ENCODE assay signal across 11 cellular contexts in genomic region chr5:172886396-172886932, GRCh38. TPM values are rescaled to one million over a fixed set of nuclear protein-coding genes. Genes with fewer than 3 reads are reported as not detected.
A peak's percentile ranks its signal among the peaks of the same experiment; 100 is the strongest.
DNase-seq lines count a peak whose midpoint lies in the region; ATAC-seq and TF ChIP-seq lines count a peak whose summit lies in the region.
"Had no signal": no experiment of that assay in that cellular context is flagged by ENCODE, and none has a peak within 500 bp of the region (broad histone marks: within the 10 kb centered on the region; RNA-seq: fewer than 3 reads in every experiment).

No MANE protein-coding gene starts in this region.

- no peaks in the 10 kb centered on the region for H3K27me3 Mint-ChIP-seq in dendritic cell treated with granulocyte-macrophage colony-stimulating factor and Interleukin-4, amounts not matched to agents 40 ng/mL and 50 ng/mL, for 4 days
- no peaks in the 10 kb centered on the region for H3K27me3 Mint-ChIP-seq in mesothelial cell of epicardium (ENCODE audit: low read depth)

- H3K9me2 ChIP-seq in PC-3 (replicated peaks; ENCODE audit: low read length) = no peaks in the 10 kb centered on the region

- no peaks in the 10 kb centered on the region for H3K27me3 ChIP-seq in PC-3 (ENCODE audit: low read length)
- no peaks in the 10 kb centered on the region for H3K27me3 ChIP-seq in thymus (ENCODE audit: control insufficient read depth, insufficient read depth)

- no peaks in the 10 kb centered on the region for H3K9me3 Mint-ChIP-seq in dendritic cell treated with granulocyte-macrophage colony-stimulating factor and Interleukin-4, amounts not matched to agents 40 ng/mL and 50 ng/mL, for 4 days
- peaks cover 5% of the 10 kb centered on the region for H3K9me3 Mint-ChIP-seq in mesothelial cell of epicardium

- H3K27ac Mint-ChIP-seq in dendritic cell treated with granulocyte-macrophage colony-stimulating factor and Interleukin-4, amounts not matched to agents 40 ng/mL and 50 ng/mL, for 4 days = peak overlapping the region; percentile 88
- peak overlapping the region; percentile 98 for H3K27ac Mint-ChIP-seq in mesothelial cell of epicardium

- peaks cover 29% of the 10 kb centered on the region; the same call in 1 of the 2 replicates for H3K79me2 ChIP-seq in PC-3 (ENCODE audit: low read length)

- TF ChIP-seq CTCF in PC-3 (conservative IDR thresholded peaks at IDR 0.05; ENCODE audit: low read depth, low read length) (no peak), mesothelial cell of epicardium (IDR thresholded peaks at IDR 0.05; ENCODE audit: unreplicated experiment) (no peak), mucosa of descending colon (IDR thresholded peaks at IDR 0.05) (no peak)

- no peaks in the 10 kb centered on the region for H4K20me1 ChIP-seq in PC-3 (ENCODE audit: low read length)

- H3K9me3 ChIP-seq in PC-3 (ENCODE audit: low read length) (no peaks in the 10 kb centered on the region), thymus (ENCODE audit: control insufficient read depth) (no peaks in the 10 kb centered on the region), mucosa of descending colon (no peaks in the 10 kb centered on the region)

- ATAC-seq in PC-3 (no peak), mucosa of descending colon (no peak)

- peaks cover 71% of the 10 kb centered on the region for H3K4me1 Mint-ChIP-seq in dendritic cell treated with granulocyte-macrophage colony-stimulating factor and Interleukin-4, amounts not matched to agents 40 ng/mL and 50 ng/mL, for 4 days (ENCODE audit: low read depth)
- peaks cover 30% of the 10 kb centered on the region for H3K4me1 Mint-ChIP-seq in mesothelial cell of epicardium

- H3K4me1 ChIP-seq in PC-3 (ENCODE audit: insufficient read depth, low read length) = peaks cover 18% of the 10 kb centered on the region
- no peaks in the 10 kb centered on the region for H3K4me1 ChIP-seq in thymus (ENCODE audit: control insufficient read depth, insufficient read depth, low read length)
- no peaks in the 10 kb centered on the region for H3K4me1 ChIP-seq in mucosa of descending colon (ENCODE audit: low read depth)

- H3F3A ChIP-seq in PC-3 (ENCODE audit: low read length, unreplicated experiment) = no peaks in the 10 kb centered on the region

- WGBS in thymus = 94% methylated on average over 8 of the region's 8 CpGs

- POLR2A ChIA-PET in PC-3 (lab: Charles Lee; ENCODE audit: unreplicated experiment) = no interaction called here

- peaks cover 49% of the 10 kb centered on the region for H3K36me3 Mint-ChIP-seq in dendritic cell treated with granulocyte-macrophage colony-stimulating factor and Interleukin-4, amounts not matched to agents 40 ng/mL and 50 ng/mL, for 4 days (ENCODE audit: low read depth)
- H3K36me3 Mint-ChIP-seq in mesothelial cell of epicardium = peaks cover 32% of the 10 kb centered on the region

- intact Hi-C loops in PC-3 (cut with micrococcal nuclease) (no loop called here), mucosa of descending colon (cut with DNase I, micrococcal nuclease) (no loop called here)
- intact Hi-C loops in dendritic cell treated with granulocyte-macrophage colony-stimulating factor and Interleukin-4, amounts not matched to agents 40 ng/mL and 50 ng/mL, for 4 days (cut with micrococcal nuclease) = loop anchor here (5.0 kb wide), 1 partner anchor 114 kb away; the partner anchor contains the start of gene DUSP1

- H3K4me3 ChIP-seq in PC-3 (ENCODE audit: low read length) (no peak overlapping the region), thymus (ENCODE audit: low read length) (no peak overlapping the region), mucosa of descending colon (no peak overlapping the region)

- H3K4me3 Mint-ChIP-seq in dendritic cell treated with granulocyte-macrophage colony-stimulating factor and Interleukin-4, amounts not matched to agents 40 ng/mL and 50 ng/mL, for 4 days = peak overlapping the region; percentile 27
- H3K4me3 Mint-ChIP-seq in mesothelial cell of epicardium = no peak overlapping the region
- H3K4me3 Mint-ChIP-seq: neural crest cell had no signal

- peak; percentile 13 for DNase-seq in PC-3
- no peak for DNase-seq in mesothelial cell of epicardium (ENCODE audit: low spot score in 2 of 2, unreplicated experiment in 2 of 2)
- no peak for DNase-seq in NCI-H128 (lab: John Stamatoyannopoulos, UW; ENCODE audit: unreplicated experiment)
- no peak for DNase-seq in GOT3 (lab: John Stamatoyannopoulos, UW)
- no peak for DNase-seq in mucosa of descending colon
- DNase-seq: activated CD4-positive, alpha-beta T cell treated with anti-CD3 and anti-CD28 coated beads for 4 hours; activated effector memory CD4-positive, alpha-beta T cell treated with Interleukin-2 at 50 U/mL for 16 hours; NCI-H2107 had no signal

- H2AFZ ChIP-seq in PC-3 (ENCODE audit: low read length) = no peak overlapping the region

- H3K9ac ChIP-seq in PC-3 (ENCODE audit: low read length) = no peak overlapping the region

- BruUV-seq in PC-3 (replicated peaks; lab: Mats Ljungman, UMichigan) = no TSS peak

- CTCF ChIA-PET in PC-3 (lab: Charles Lee) = no interaction called here

- H3K27ac ChIP-seq in PC-3 (ENCODE audit: low read length) = no peak overlapping the region
- H3K27ac ChIP-seq in thymus (ENCODE audit: low read depth) = peak overlapping the region; percentile 11

- no peak overlapping the region for H3K4me2 ChIP-seq in PC-3 (ENCODE audit: low read length)

- 0 out of 2 replicates have a peak, but pooled peaks cover 7% of the 10 kb centered on the region for H3K36me3 ChIP-seq in PC-3 (ENCODE audit: low read depth, low read length)
- H3K36me3 ChIP-seq in thymus (ENCODE audit: control insufficient read depth, insufficient read depth) = peaks cover 54% of the 10 kb centered on the region
- no peaks in the 10 kb centered on the region for H3K36me3 ChIP-seq in mucosa of descending colon (ENCODE audit: low read depth)

RNA-seq across cellular contexts. Expression of gene ERGIC1, which starts 52.4 kb away (rescaled TPM):
- total RNA-seq in PC-3 (2014; rRNA removed) (124 and 148 TPM in 2 replicates), mesothelial cell of epicardium (107 to 110 TPM (median 109 TPM) in 3 replicates), mucosa of descending colon (100 to 1,000 TPM; 153 to 222 (median 199) TPM)
- polyA plus RNA-seq in thymus = 69.2 TPM
